In the genomic region with DNA sequence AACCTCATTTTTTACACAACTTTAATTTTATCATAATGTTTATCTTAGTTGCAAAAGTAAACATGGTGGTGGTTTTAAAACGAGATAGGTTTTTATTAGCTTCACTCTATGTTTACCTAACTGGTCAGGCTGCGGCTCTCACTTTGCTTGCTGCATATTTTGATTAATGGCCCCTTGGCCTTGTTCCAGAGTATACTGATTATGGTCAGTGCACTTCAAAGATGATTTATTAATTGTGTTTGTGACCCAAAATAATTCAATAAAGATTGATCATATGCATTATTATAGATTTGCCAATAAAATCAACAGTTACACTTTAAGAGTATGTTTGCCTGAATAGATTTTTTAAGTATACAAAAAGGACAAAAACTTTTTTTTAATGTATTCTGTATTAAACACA, we compare ENCODE assay signal across 1 cellular context.
TF ChIP-seq lines count a peak whose summit lies in the region.

No MANE protein-coding gene starts in this region.

TF ChIP-seq in IMR-90, 13 proteins besides CTCF, POLR2A, EP300 and RAD21 (continued from another document):
- TF ChIP-seq, protein P1, sequence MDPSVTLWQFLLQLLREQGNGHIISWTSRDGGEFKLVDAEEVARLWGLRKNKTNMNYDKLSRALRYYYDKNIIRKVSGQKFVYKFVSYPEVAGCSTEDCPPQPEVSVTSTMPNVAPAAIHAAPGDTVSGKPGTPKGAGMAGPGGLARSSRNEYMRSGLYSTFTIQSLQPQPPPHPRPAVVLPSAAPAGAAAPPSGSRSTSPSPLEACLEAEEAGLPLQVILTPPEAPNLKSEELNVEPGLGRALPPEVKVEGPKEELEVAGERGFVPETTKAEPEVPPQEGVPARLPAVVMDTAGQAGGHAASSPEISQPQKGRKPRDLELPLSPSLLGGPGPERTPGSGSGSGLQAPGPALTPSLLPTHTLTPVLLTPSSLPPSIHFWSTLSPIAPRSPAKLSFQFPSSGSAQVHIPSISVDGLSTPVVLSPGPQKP (IDR thresholded peaks at IDR 0.05; ENCODE audit: borderline replicate concordance, low read depth, low read length): no peak
- TF ChIP-seq MAZ (IDR thresholded peaks at IDR 0.05; ENCODE audit: borderline replicate concordance, low read depth, low read length) (no peak), NFE2L2 (IDR thresholded peaks at IDR 0.05; ENCODE audit: low read depth, low read length) (no peak), BHLHE40 (IDR thresholded peaks at IDR 0.05; ENCODE audit: low read depth, low read length) (peak; percentile 16; the same call in 1 of the 2 replicates)
